19 cellular contexts compared by ENCODE assay signal in the genomic region with DNA sequence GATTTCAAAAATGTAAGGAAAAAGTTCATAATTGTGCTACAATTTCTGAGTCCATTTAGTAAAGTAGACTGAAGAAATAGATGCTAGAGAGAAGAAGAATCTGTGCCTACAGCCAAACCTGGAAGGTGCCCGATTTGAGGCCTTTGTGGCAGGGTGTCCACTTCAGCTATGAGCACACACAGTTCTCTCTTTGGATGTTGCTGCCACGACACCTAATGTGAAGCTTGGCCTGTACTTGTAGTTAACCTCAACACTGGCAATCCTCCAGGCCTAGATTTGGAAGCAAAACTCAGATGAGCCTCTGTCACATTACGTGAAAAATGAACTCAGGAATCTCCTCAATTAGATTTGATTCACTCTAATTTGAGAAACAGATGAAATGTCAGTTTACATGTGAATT.
DNase-seq lines count a peak whose midpoint lies in the region; ATAC-seq and TF ChIP-seq lines count a peak whose summit lies in the region.
"Had no signal": no experiment of that assay in that cellular context is flagged by ENCODE, and none has a peak within 500 bp of the region (broad histone marks: within the 10 kb centered on the region; RNA-seq: fewer than 3 reads in every experiment).

No MANE protein-coding gene starts in this region.

- H3K9ac ChIP-seq in fibroblast of lung (ENCODE audit: insufficient read depth, low read length): no peak overlapping the region
- H3K9ac ChIP-seq: parathyroid adenoma had no signal

- no peaks in the 10 kb centered on the region for H3K79me2 ChIP-seq in fibroblast of lung (ENCODE audit: control insufficient read depth, insufficient read depth, low read length)
- H3K79me2 ChIP-seq: parathyroid adenoma had no signal

- intact Hi-C loops in right cardiac atrium (cut with DNase I) (loop anchor here in 1 of 4 donors (10.0 kb wide), 1 partner anchor 46 kb away; no protein-coding TSS in a partner anchor), Right ventricle myocardium inferior (cut with DNase I) (no loop called here), head of caudate nucleus (cut with DNase I) (no loop called here)

- no peaks in the 10 kb centered on the region for H3K36me3 ChIP-seq in SJCRH30
- H3K36me3 ChIP-seq in fibroblast of lung (ENCODE audit: control insufficient read depth, insufficient read depth, low read length): no peaks in the 10 kb centered on the region
- H3K36me3 ChIP-seq: adrenal gland, Peyer's patch had no signal

- peak; percentile 92 to 96 for ATAC-seq in right cardiac atrium
- no peak for ATAC-seq in Right ventricle myocardium inferior
- ATAC-seq in GM21737 (IDR thresholded peaks at IDR 0.05; ENCODE audit: unreplicated experiment): no peak
- ATAC-seq in GM18502 (IDR thresholded peaks at IDR 0.05; ENCODE audit: poor library complexity, unreplicated experiment): no peak
- ATAC-seq: activated CD8-positive, alpha-beta T cell treated with anti-CD3 and anti-CD28 coated beads, Interleukin-2, amount 10 ng/mL, durations not matched to agents 7 days and 5 days; stimulated activated naive CD8-positive, alpha-beta T cell treated with anti-CD3 and anti-CD28 coated beads, Interleukin-15, amount 100 ng/mL, for 72 hours had no signal

- no peaks in the 10 kb centered on the region for H3K9me3 ChIP-seq in right cardiac atrium (ENCODE audit: control insufficient read depth, low read length)
- no peaks in the 10 kb centered on the region for H3K9me3 ChIP-seq in SJCRH30 (replicated peaks)
- no peaks in the 10 kb centered on the region for H3K9me3 ChIP-seq in fibroblast of lung (ENCODE audit: control insufficient read depth, insufficient read depth, low read depth, low read length)
- H3K9me3 ChIP-seq: adrenal gland, Peyer's patch had no signal

- H3K27ac ChIP-seq in right cardiac atrium (ENCODE audit: low read length): no peak overlapping the region
- H3K27ac ChIP-seq in SJCRH30: no peak overlapping the region
- H3K27ac ChIP-seq in fibroblast of lung (ENCODE audit: insufficient read depth, low read length): no peak overlapping the region
- H3K27ac ChIP-seq: adrenal gland, parathyroid adenoma, Peyer's patch, VCaP had no signal

- H3K4me3 ChIP-seq in right cardiac atrium (ENCODE audit: low read length) (no peak overlapping the region), SJCRH30 (no peak overlapping the region), fibroblast of lung (replicated peaks in 1 of 4; ENCODE audit: control extremely low read depth in 1 of 4, insufficient read depth in 1 of 4, low read depth in 3 of 4, low read length in 4 of 4) (no peak overlapping the region)
- H3K4me3 ChIP-seq: adrenal gland, Peyer's patch had no signal

- H3K4me1 ChIP-seq in right cardiac atrium (ENCODE audit: control insufficient read depth, insufficient read depth, low read length) (no peaks in the 10 kb centered on the region), SJCRH30 (no peaks in the 10 kb centered on the region), fibroblast of lung (ENCODE audit: control insufficient read depth, extremely low read depth, insufficient read depth, low read length) (no peaks in the 10 kb centered on the region)
- H3K4me1 ChIP-seq: adrenal gland, parathyroid adenoma, Peyer's patch had no signal

- no peak overlapping the region for H2AFZ ChIP-seq in fibroblast of lung (ENCODE audit: low read length)
- H2AFZ ChIP-seq: parathyroid adenoma had no signal

- no peaks in the 10 kb centered on the region for H4K20me1 ChIP-seq in fibroblast of lung (ENCODE audit: control insufficient read depth, extremely low read depth, insufficient read depth, low read length)

- DNase-seq in right cardiac atrium (peak; percentile 31 to 67 (median 50)), Right ventricle myocardium inferior (ENCODE audit: missing footprints) (no peak), SJCRH30 (peak; percentile 3 to 14), fibroblast of lung (ENCODE audit: low read depth in 2 of 2) (peak; percentile 4 to 45), head of caudate nucleus (no peak)
- DNase-seq in activated CD4-positive, alpha-beta T cell treated with anti-CD3 and anti-CD28 coated beads for 48 hours: no peak
- DNase-seq: activated CD8-positive, alpha-beta T cell treated with anti-CD3 and anti-CD28 coated beads, Interleukin-2, amount 10 ng/mL, durations not matched to agents 7 days and 5 days; adrenal gland; Calu3; dermis blood vessel endothelial cell; H9; NCI-H1436 treated with DMSO at 0.1 percent for 48 hours; NCI-H526; Peyer's patch; stimulated activated naive CD8-positive, alpha-beta T cell treated with anti-CD3 and anti-CD28 coated beads, Interleukin-15, amount 100 ng/mL, for 72 hours had no signal

- H3K27me3 ChIP-seq in right cardiac atrium (ENCODE audit: control insufficient read depth, insufficient read depth) (no peaks in the 10 kb centered on the region), SJCRH30 (no peaks in the 10 kb centered on the region), fibroblast of lung (ENCODE audit: control insufficient read depth, insufficient read depth, low read length) (no peaks in the 10 kb centered on the region)
- H3K27me3 ChIP-seq: adrenal gland, Peyer's patch had no signal

- H3K4me2 ChIP-seq in fibroblast of lung (ENCODE audit: extremely low read depth, insufficient read depth, low read length): no peak overlapping the region

- no peak for TF ChIP-seq CTCF in fibroblast of lung (conservative IDR thresholded peaks at IDR 0.05 in 1 of 2, IDR thresholded peaks at IDR 0.05 in 1 of 2; ENCODE audit: low read depth in 1 of 2, low read length in 2 of 2)

- WGBS in right cardiac atrium: 34% methylated on average over 3 of the region's 3 CpGs

Comparison
In these comparisons a context has a peak if more than half of its experiments do, and no peak if none do; other contexts are left out.
1. ATAC-seq: peak in right cardiac atrium (2 of 2); none in Right ventricle myocardium inferior (single experiment), GM21737 (single experiment) and GM18502 (single experiment).
2. DNase-seq: peak in right cardiac atrium (3 of 3), SJCRH30 (2 of 2) and fibroblast of lung (2 of 2); none in Right ventricle myocardium inferior (single experiment), activated CD4-positive, alpha-beta T cell treated with anti-CD3 and anti-CD28 coated beads for 48 hours (single experiment) and head of caudate nucleus (0 of 42).